ENCODE assay signal across 8 cellular contexts in genomic region chr17:48100591-48101011, GRCh38.
DNase-seq lines count a peak whose midpoint lies in the region; ATAC-seq and TF ChIP-seq lines count a peak whose summit lies in the region.

No MANE protein-coding gene starts in this region.

- no peak for TF ChIP-seq CTCF in GM20000 (IDR thresholded peaks at IDR 0.05; ENCODE audit: extremely low read depth, missing control alignments)

- no peaks in the 10 kb centered on the region for H3K27me3 ChIP-seq in iPS-18a (ENCODE audit: control insufficient read depth, insufficient read depth, low read length)

- DNase-seq in AG08396 (ENCODE audit: low spot score) (peak; percentile 47), GM20000 (ENCODE audit: low spot score) (peak; percentile 16), NCI-H345 treated with DMSO at 0.1 percent for 48 hours (lab: John Stamatoyannopoulos, UW; ENCODE audit: unreplicated experiment) (peak; percentile 57), astrocyte of the hippocampus (ENCODE audit: low read depth, low spot score) (peak; percentile 81), skeletal muscle cell (ENCODE audit: low read depth) (peak; percentile 17), kidney glomerular epithelial cell (lab: John Stamatoyannopoulos, UW) (no peak)

- ATAC-seq in HG03439 (IDR thresholded peaks at IDR 0.05; ENCODE audit: unreplicated experiment): no peak

- H3K4me3 ChIP-seq in iPS-18a (ENCODE audit: low read length) (peak overlapping the region; percentile 80), skeletal muscle cell (ENCODE audit: low read depth, low read length) (peak overlapping the region; percentile 87)

- peak overlapping the region; percentile 90 for H3K9ac ChIP-seq in iPS-18a (ENCODE audit: low read length)

- no peaks in the 10 kb centered on the region for H3K36me3 ChIP-seq in iPS-18a (ENCODE audit: control insufficient read depth, low read depth, low read length)

- no peaks in the 10 kb centered on the region for H3K9me3 ChIP-seq in iPS-18a (ENCODE audit: control insufficient read depth, low read depth, low read length)

- H3K27ac ChIP-seq in iPS-18a (ENCODE audit: low read length): peak overlapping the region; percentile 41

- H3K4me1 ChIP-seq in iPS-18a (ENCODE audit: control insufficient read depth, low read depth, low read length): no peaks in the 10 kb centered on the region
